In genomic region chr5:174190073-174190675, GRCh38 we compare ENCODE assay signal across 1 cellular context.
TF ChIP-seq lines count a peak whose summit lies in the region.

No MANE protein-coding gene starts in this region.

TF ChIP-seq in WTC11, 78 proteins besides CTCF, POLR2A, EP300 and RAD21 (continued from another document):
- TF ChIP-seq NFATC4 (CRISPR knock-in tag; IDR thresholded peaks at IDR 0.05) (no peak), ZNF281 (CRISPR knock-in tag; IDR thresholded peaks at IDR 0.05) (no peak), CDX4 (CRISPR knock-in tag; IDR thresholded peaks at IDR 0.05; ENCODE audit: borderline replicate concordance) (no peak), ZNF671 (CRISPR knock-in tag; IDR thresholded peaks at IDR 0.05) (no peak), AR (CRISPR knock-in tag; IDR thresholded peaks at IDR 0.05) (no peak), ZNF121 (CRISPR knock-in tag; IDR thresholded peaks at IDR 0.05) (no peak)
TF ChIP-seq in WTC11: peak in this region for 0.
